16 cellular contexts compared by ENCODE assay signal in the genomic region with DNA sequence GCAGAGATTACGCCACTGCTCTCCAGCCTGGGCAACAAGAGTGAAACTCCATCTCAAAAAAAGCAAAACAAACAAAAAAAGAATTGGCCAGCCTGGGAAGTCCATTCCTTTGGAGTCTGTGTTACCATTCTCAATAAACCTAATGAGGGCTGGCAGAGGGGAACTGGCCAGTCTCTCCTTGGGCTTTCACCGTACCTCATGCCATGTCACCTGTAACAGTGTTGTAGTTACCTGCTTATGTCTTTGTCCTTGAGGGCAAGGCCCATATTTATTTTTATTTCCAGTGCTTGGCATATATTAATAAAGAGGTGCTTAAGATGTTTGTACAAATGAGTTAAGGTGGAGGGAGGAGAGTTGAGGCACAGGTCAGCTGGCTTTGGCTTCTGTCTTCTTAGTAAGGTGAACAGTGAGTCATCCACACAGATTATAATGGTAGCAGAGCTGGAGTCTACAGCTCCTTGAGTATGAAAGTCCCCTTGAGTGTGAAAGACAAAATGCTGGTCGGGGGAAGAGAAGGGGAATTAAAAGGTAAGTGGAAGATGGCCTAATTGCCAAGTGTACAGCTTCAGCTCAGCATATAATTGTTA. TPM values are rescaled to one million over a fixed set of nuclear protein-coding genes. Genes with fewer than 3 reads are reported as not detected.
A peak's percentile ranks its signal among the peaks of the same experiment; 100 is the strongest.
DNase-seq lines count a peak whose midpoint lies in the region; ATAC-seq and TF ChIP-seq lines count a peak whose summit lies in the region.
"Had no signal": no experiment of that assay in that cellular context is flagged by ENCODE, and none has a peak within 500 bp of the region (broad histone marks: within the 10 kb centered on the region; RNA-seq: fewer than 3 reads in every experiment).

No MANE protein-coding gene starts in this region.

- H3K27me3 Mint-ChIP-seq in activated T-helper 1 cell treated with anti-CD3 and anti-CD28 coated beads, Interleukin-12 subunit alpha, Interleukin-12 subunit beta, Interleukin-2, Interleukin-4 antibody, amounts not matched to agents 30 ng/mL and 10 ng/mL and 1 ng/mL, durations not matched to agents 14 hours and 24 hours and 36 hours (ENCODE audit: insufficient read depth), result no peaks in the 10 kb centered on the region

- no peak overlapping the region for H3K4me3 ChIP-seq in lower lobe of right lung
- no peak overlapping the region for H3K4me3 ChIP-seq in adrenal gland
- H3K4me3 ChIP-seq: coronary artery, GM23338, uterus had no signal

- TF ChIP-seq POLR2A in adrenal gland (IDR thresholded peaks at IDR 0.05), result no peak

- no peaks in the 10 kb centered on the region for H3K9me3 ChIP-seq in lower lobe of right lung
- no peaks in the 10 kb centered on the region for H3K9me3 ChIP-seq in adrenal gland (replicated peaks in 1 of 3)
- H3K9me3 ChIP-seq: BE2C, uterus had no signal

- DNase-seq in M059J (ENCODE audit: low read depth) (peak; percentile 12), lower lobe of right lung (no peak), NCI-H2107 treated with DMSO at 0.1 percent for 48 hours (lab: John Stamatoyannopoulos, UW; ENCODE audit: unreplicated experiment) (no peak), adrenal gland (no peak), NCI-H146 treated with DMSO at 0.1 percent for 48 hours (lab: John Stamatoyannopoulos, UW; ENCODE audit: unreplicated experiment) (no peak)
- no peak for DNase-seq in activated T-helper 1 cell treated with anti-CD3 and anti-CD28 coated beads, Interleukin-12 subunit alpha, Interleukin-12 subunit beta, Interleukin-2, Interleukin-4 antibody, amounts not matched to agents 30 ng/mL and 10 ng/mL and 1 ng/mL, durations not matched to agents 14 hours and 24 hours and 36 hours (ENCODE audit: low spot score)
- DNase-seq: BE2C; DMS79; left ventricle myocardium superior; NK-92 treated with Interleukin-12 subunit alpha and Interleukin-12 subunit beta, amount 100 ng/mL, for 24 hours; SHP77 treated with DMSO at 0.1 percent for 48 hours; stimulated activated CD4-positive, alpha-beta T cell treated with anti-CD3 and anti-CD28 coated beads, Interleukin-2, amount 100 ng/mL, for 48 hours; uterus had no signal

- no peak for TF ChIP-seq CTCF in lower lobe of right lung (IDR thresholded peaks at IDR 0.05)
- no peak for TF ChIP-seq CTCF in adrenal gland (IDR thresholded peaks at IDR 0.05)

- H3K27me3 ChIP-seq in lower lobe of right lung (ENCODE audit: low read depth) (no peaks in the 10 kb centered on the region), adrenal gland (no peaks in the 10 kb centered on the region)
- H3K27me3 ChIP-seq: BE2C, uterus had no signal

- H3K27ac ChIP-seq in lower lobe of right lung (peak overlapping the region; percentile 60), adrenal gland (no peak overlapping the region)
- H3K27ac ChIP-seq: coronary artery, uterus had no signal

- ATAC-seq in lower lobe of right lung, result peak; percentile 88 to 91
- ATAC-seq: left ventricle myocardium superior, sciatic nerve had no signal

- intact Hi-C loops in activated T-helper 1 cell treated with anti-CD3 and anti-CD28 coated beads, Interleukin-12 subunit alpha, Interleukin-12 subunit beta, Interleukin-2, Interleukin-4 antibody, amounts not matched to agents 30 ng/mL and 10 ng/mL and 1 ng/mL, durations not matched to agents 14 hours and 24 hours and 36 hours (cut with micrococcal nuclease), result no loop called here
- intact Hi-C loops in lower lobe of right lung (cut with DNase I), result no loop called here
- intact Hi-C loops in adrenal gland (cut with DNase I), result loop anchor here in 1 of 2 donors (10.0 kb wide), 1 partner anchor 176 kb away; no protein-coding TSS in a partner anchor

- H3K4me1 Mint-ChIP-seq in activated T-helper 1 cell treated with anti-CD3 and anti-CD28 coated beads, Interleukin-12 subunit alpha, Interleukin-12 subunit beta, Interleukin-2, Interleukin-4 antibody, amounts not matched to agents 30 ng/mL and 10 ng/mL and 1 ng/mL, durations not matched to agents 14 hours and 24 hours and 36 hours (ENCODE audit: low read depth), result peaks cover 24% of the 10 kb centered on the region
- H3K4me1 Mint-ChIP-seq: GM23338 had no signal

- H3K27ac Mint-ChIP-seq in activated T-helper 1 cell treated with anti-CD3 and anti-CD28 coated beads, Interleukin-12 subunit alpha, Interleukin-12 subunit beta, Interleukin-2, Interleukin-4 antibody, amounts not matched to agents 30 ng/mL and 10 ng/mL and 1 ng/mL, durations not matched to agents 14 hours and 24 hours and 36 hours, result peak overlapping the region; percentile 45
- H3K27ac Mint-ChIP-seq: GM23338 had no signal

- peaks cover 99% of the 10 kb centered on the region for H3K36me3 ChIP-seq in lower lobe of right lung
- peaks cover 0 to 99% of the 10 kb centered on the region in 2 donors for H3K36me3 ChIP-seq in adrenal gland (replicated peaks in 1 of 2)
- H3K36me3 ChIP-seq: uterus had no signal

- no peaks in the 10 kb centered on the region for H3K9me3 Mint-ChIP-seq in activated T-helper 1 cell treated with anti-CD3 and anti-CD28 coated beads, Interleukin-12 subunit alpha, Interleukin-12 subunit beta, Interleukin-2, Interleukin-4 antibody, amounts not matched to agents 30 ng/mL and 10 ng/mL and 1 ng/mL, durations not matched to agents 14 hours and 24 hours and 36 hours
- H3K9me3 Mint-ChIP-seq: GM23338 had no signal

- no peak overlapping the region for H3K4me3 Mint-ChIP-seq in activated T-helper 1 cell treated with anti-CD3 and anti-CD28 coated beads, Interleukin-12 subunit alpha, Interleukin-12 subunit beta, Interleukin-2, Interleukin-4 antibody, amounts not matched to agents 30 ng/mL and 10 ng/mL and 1 ng/mL, durations not matched to agents 14 hours and 24 hours and 36 hours
- H3K4me3 Mint-ChIP-seq: GM23338 had no signal

- 92 to 97% (median 95%) methylated on average over 3 of the region's 3 CpGs for WGBS in adrenal gland, 4 donors

- H3K4me1 ChIP-seq in lower lobe of right lung (peaks cover 11% of the 10 kb centered on the region), adrenal gland (replicated peaks in 1 of 2) (no peaks in the 10 kb centered on the region)
- H3K4me1 ChIP-seq: BE2C, uterus had no signal

- peaks cover 66% of the 10 kb centered on the region for H3K36me3 Mint-ChIP-seq in activated T-helper 1 cell treated with anti-CD3 and anti-CD28 coated beads, Interleukin-12 subunit alpha, Interleukin-12 subunit beta, Interleukin-2, Interleukin-4 antibody, amounts not matched to agents 30 ng/mL and 10 ng/mL and 1 ng/mL, durations not matched to agents 14 hours and 24 hours and 36 hours (ENCODE audit: low read depth)

RNA-seq across cellular contexts. Expression of gene C1QBP, which starts 8.4 kb away (rescaled TPM):
- total RNA-seq in M059J (2014; rRNA removed; shearing (Covaris generic)), result 223 and 244 TPM in 2 replicates
- total RNA-seq in activated T-helper 1 cell treated with anti-CD3 and anti-CD28 coated beads, Interleukin-12 subunit alpha, Interleukin-12 subunit beta, Interleukin-2, Interleukin-4 antibody, amounts not matched to agents 30 ng/mL and 10 ng/mL and 1 ng/mL, durations not matched to agents 14 hours and 24 hours and 36 hours, result 410 and 413 TPM in 2 replicates
- 57.5 TPM for total RNA-seq in lower lobe of right lung
- total RNA-seq in adrenal gland, result 100 to 1,000 TPM; 157 to 269 (median 172) TPM
- polyA plus RNA-seq in adrenal gland, result 100 to 1,000 TPM in 2 of 3 donors, 10 to 100 TPM in 1; 53.5 to 420 (median 140) TPM

RNA-seq across cellular contexts. Expression of gene RPAIN, which starts 10.5 kb away (rescaled TPM):
- total RNA-seq in M059J (2014; rRNA removed; shearing (Covaris generic)), result 30.7 and 55.3 TPM in 2 replicates
- 61.0 and 67.0 TPM in 2 replicates for total RNA-seq in activated T-helper 1 cell treated with anti-CD3 and anti-CD28 coated beads, Interleukin-12 subunit alpha, Interleukin-12 subunit beta, Interleukin-2, Interleukin-4 antibody, amounts not matched to agents 30 ng/mL and 10 ng/mL and 1 ng/mL, durations not matched to agents 14 hours and 24 hours and 36 hours
- 37.2 TPM for total RNA-seq in lower lobe of right lung
- 10 to 100 TPM; 27.0 to 47.0 (median 30.2) TPM for total RNA-seq in adrenal gland
- polyA plus RNA-seq in adrenal gland, result 10 to 100 TPM; 26.1 to 41.7 (median 36.5) TPM

RNA-seq across cellular contexts. Expression of gene NUP88, which starts 11.0 kb away (rescaled TPM):
- total RNA-seq in M059J (2014; rRNA removed; shearing (Covaris generic)), result 73.4 and 76.6 TPM in 2 replicates
- total RNA-seq in activated T-helper 1 cell treated with anti-CD3 and anti-CD28 coated beads, Interleukin-12 subunit alpha, Interleukin-12 subunit beta, Interleukin-2, Interleukin-4 antibody, amounts not matched to agents 30 ng/mL and 10 ng/mL and 1 ng/mL, durations not matched to agents 14 hours and 24 hours and 36 hours, result 165 and 170 TPM in 2 replicates
- total RNA-seq in lower lobe of right lung, result 36.7 TPM
- total RNA-seq in adrenal gland, result 10 to 100 TPM; 30.8 to 70.0 (median 54.8) TPM
- polyA plus RNA-seq in adrenal gland, result 100 to 1,000 TPM in 2 of 3 donors, 10 to 100 TPM in 1; 92.1 to 137 (median 102) TPM

RNA-seq across cellular contexts. Expression of gene DHX33, which starts 38.3 kb away (rescaled TPM):
- total RNA-seq in M059J (2014; rRNA removed; shearing (Covaris generic)), result 7.4 and 8.8 TPM in 2 replicates
- total RNA-seq in activated T-helper 1 cell treated with anti-CD3 and anti-CD28 coated beads, Interleukin-12 subunit alpha, Interleukin-12 subunit beta, Interleukin-2, Interleukin-4 antibody, amounts not matched to agents 30 ng/mL and 10 ng/mL and 1 ng/mL, durations not matched to agents 14 hours and 24 hours and 36 hours, result 38.0 and 41.8 TPM in 2 replicates
- total RNA-seq in lower lobe of right lung (10.2 TPM), adrenal gland (10 to 100 TPM in 4 of 8 donors, 1 to 10 TPM in 4; 7.0 to 14.3 (median 11.1) TPM)
- polyA plus RNA-seq in adrenal gland, result 10 to 100 TPM in 1 of 3 donors, 1 to 10 TPM in 2; 6.5 to 12.4 (median 10.0) TPM

RNA-seq across cellular contexts. Expression of gene DERL2, which starts 55.5 kb away (rescaled TPM):
- total RNA-seq in M059J (2014; rRNA removed; shearing (Covaris generic)), result 75.0 and 77.8 TPM in 2 replicates
- 71.7 and 73.2 TPM in 2 replicates for total RNA-seq in activated T-helper 1 cell treated with anti-CD3 and anti-CD28 coated beads, Interleukin-12 subunit alpha, Interleukin-12 subunit beta, Interleukin-2, Interleukin-4 antibody, amounts not matched to agents 30 ng/mL and 10 ng/mL and 1 ng/mL, durations not matched to agents 14 hours and 24 hours and 36 hours
- total RNA-seq in lower lobe of right lung, result 59.3 TPM
- 100 to 1,000 TPM in 1 of 8 donors, 10 to 100 TPM in 7; 25.6 to 165 (median 61.0) TPM for total RNA-seq in adrenal gland
- 100 to 1,000 TPM in 1 of 3 donors, 10 to 100 TPM in 2; 79.9 to 146 (median 88.2) TPM for polyA plus RNA-seq in adrenal gland
